Comparison of ENCODE assay signal across 9 cellular contexts in genomic region chr10:113087082-113088029, GRCh38.
DNase-seq lines count a peak whose midpoint lies in the region; ATAC-seq and TF ChIP-seq lines count a peak whose summit lies in the region.
"Had no signal": no experiment of that assay in that cellular context is flagged by ENCODE, and none has a peak within 500 bp of the region (broad histone marks: within the 10 kb centered on the region; RNA-seq: fewer than 3 reads in every experiment).

No MANE protein-coding gene starts in this region.

- no peak for ATAC-seq in GM18520 (IDR thresholded peaks at IDR 0.05; ENCODE audit: unreplicated experiment)

- TF ChIP-seq POLR2A in adrenal gland (IDR thresholded peaks at IDR 0.05) = no peak
- no peak for TF ChIP-seq POLR2A in thyroid gland (IDR thresholded peaks at IDR 0.05)

- intact Hi-C loops in adrenal gland (cut with DNase I) = no loop called here
- intact Hi-C loops in thyroid gland (cut with DNase I) = no loop called here

- DNase-seq in HT1080 (ENCODE audit: low read depth) (peak; percentile 100), adrenal gland (peak in 6 of 7 donors; percentile 62 to 76 (median 72)), thyroid gland (no peak), NCI-H1092 treated with DMSO at 0.1 percent for 48 hours (lab: John Stamatoyannopoulos, UW) (no peak), cerebellar nuclear complex (lab: John Stamatoyannopoulos, UW) (no peak)
- DNase-seq in activated CD4-positive, alpha-beta T cell treated with anti-CD3 and anti-CD28 coated beads, Interleukin-2, amount 50 U/mL, for 1 hour = no peak
- DNase-seq: NCI-H187 had no signal

- H3K4me3 ChIP-seq in adrenal gland (no peak overlapping the region), iPS-18a (ENCODE audit: low read length) (no peak overlapping the region), thyroid gland (replicated peaks in 1 of 3) (no peak overlapping the region)

- no peak for TF ChIP-seq CTCF in adrenal gland (IDR thresholded peaks at IDR 0.05)
- no peak for TF ChIP-seq CTCF in thyroid gland (IDR thresholded peaks at IDR 0.05)

- WGBS in adrenal gland, 4 donors = 47 to 66% (median 51%) methylated on average over 7 to 11 of the region's 11 CpGs
- WGBS in thyroid gland, 2 donors = 79 to 81% methylated on average over 11 of the region's 11 CpGs

- H3K27me3 ChIP-seq in adrenal gland (no peaks in the 10 kb centered on the region), iPS-18a (ENCODE audit: control insufficient read depth, insufficient read depth, low read length) (no peaks in the 10 kb centered on the region), thyroid gland (no peaks in the 10 kb centered on the region)

- H3K27ac ChIP-seq in adrenal gland (peak overlapping the region in 2 of 5 donors; percentile 43 to 48), iPS-18a (ENCODE audit: low read length) (peak overlapping the region; percentile 17), thyroid gland (peak overlapping the region in 2 of 3 donors; percentile 24 to 53)

- no peak overlapping the region for H3K9ac ChIP-seq in iPS-18a (ENCODE audit: low read length)

- H3K36me3 ChIP-seq in adrenal gland (replicated peaks in 1 of 2) = no peaks in the 10 kb centered on the region
- no peaks in the 10 kb centered on the region for H3K36me3 ChIP-seq in iPS-18a (ENCODE audit: control insufficient read depth, low read depth, low read length)
- peaks cover 0 to 4% of the 10 kb centered on the region in 2 donors for H3K36me3 ChIP-seq in thyroid gland

- H3K4me1 ChIP-seq in adrenal gland (replicated peaks in 1 of 2) = peaks cover 11 to 21% of the 10 kb centered on the region in 2 donors
- H3K4me1 ChIP-seq in iPS-18a (ENCODE audit: control insufficient read depth, low read depth, low read length) = peaks cover 17% of the 10 kb centered on the region
- H3K4me1 ChIP-seq in thyroid gland = peaks cover 3 to 11% of the 10 kb centered on the region in 2 donors

- H3K9me3 ChIP-seq in adrenal gland (replicated peaks in 1 of 3) (no peaks in the 10 kb centered on the region), iPS-18a (ENCODE audit: control insufficient read depth, low read depth, low read length) (no peaks in the 10 kb centered on the region), thyroid gland (no peaks in the 10 kb centered on the region)

Comparison
In these comparisons a context has a peak if more than half of its experiments do, and no peak if none do; other contexts are left out.
1. DNase-seq: peak in HT1080 (single experiment) and adrenal gland (6 of 7); none in thyroid gland (0 of 2), NCI-H1092 treated with DMSO at 0.1 percent for 48 hours (single experiment), cerebellar nuclear complex (0 of 2) and activated CD4-positive, alpha-beta T cell treated with anti-CD3 and anti-CD28 coated beads, Interleukin-2, amount 50 U/mL, for 1 hour (single experiment).